In genomic region chr4:173500841-173501591, GRCh38 we compare ENCODE assay signal across 10 cellular contexts. TPM values are rescaled to one million over a fixed set of nuclear protein-coding genes. Genes with fewer than 3 reads are reported as not detected.
DNase-seq lines count a peak whose midpoint lies in the region; ATAC-seq and TF ChIP-seq lines count a peak whose summit lies in the region.
"Had no signal": no experiment of that assay in that cellular context is flagged by ENCODE, and none has a peak within 500 bp of the region (broad histone marks: within the 10 kb centered on the region; RNA-seq: fewer than 3 reads in every experiment).

No MANE protein-coding gene starts in this region.

- no peak overlapping the region for H2BK15ac ChIP-seq in IMR-90 (ENCODE audit: low read depth, low read length)

- no peak overlapping the region for H2AK5ac ChIP-seq in IMR-90 (ENCODE audit: low read depth, low read length)

- H3K79me1 ChIP-seq in IMR-90 (ENCODE audit: low read depth in 1 of 2, low read length in 2 of 2) = no peaks in the 10 kb centered on the region

- no peaks in the 10 kb centered on the region for H4K20me1 ChIP-seq in IMR-90 (ENCODE audit: insufficient read depth, low read length)

- ATAC-seq in GM21367 (IDR thresholded peaks at IDR 0.05; ENCODE audit: unreplicated experiment) (peak; percentile 28), IMR-90 (ENCODE audit: low read depth) (no peak), heart right ventricle (peak in 2 of 8 donors; percentile 30 to 64), psoas muscle (no peak), HG03354 (IDR thresholded peaks at IDR 0.05; ENCODE audit: poor library complexity, severe bottlenecking, unreplicated experiment) (no peak)

- dilution Hi-C loops in IMR-90 (cut with HindIII; ENCODE audit: low sequenced_read_pairs, unreplicated experiment) = no loop called here

- no peak overlapping the region for H4K8ac ChIP-seq in IMR-90 (ENCODE audit: low read depth in 2 of 2, low read length in 2 of 2)

- intact Hi-C loops in IMR-90 (cut with micrococcal nuclease) (no loop called here), heart right ventricle (cut with DNase I) (loop anchor here in 6 of 10 donors (10.0 kb wide), 7 partner anchors 186 to 814 kb away; no protein-coding TSS in a partner anchor), psoas muscle (cut with DNase I) (loop anchor here in 1 of 2 donors (5.0 kb wide), 1 partner anchor 621 kb away; no protein-coding TSS in a partner anchor)

- H2BK20ac ChIP-seq in IMR-90 (ENCODE audit: low read depth, low read length) = no peak overlapping the region

- no peak overlapping the region for H4K91ac ChIP-seq in IMR-90 (ENCODE audit: insufficient read depth, low read depth, low read length)

- no peak overlapping the region for H3K18ac ChIP-seq in IMR-90 (ENCODE audit: low read depth, low read length)

- no peak overlapping the region for H4K5ac ChIP-seq in IMR-90 (ENCODE audit: low read depth, low read length)

- TF ChIP-seq POLR2A in IMR-90 (IDR thresholded peaks at IDR 0.05; ENCODE audit: low read depth, low read length) = no peak

- BruUV-seq in IMR-90 (replicated peaks; lab: Mats Ljungman, UMichigan) = no TSS peak

- no peak overlapping the region for H3K4ac ChIP-seq in IMR-90 (ENCODE audit: low read depth, low read length)

- DNase-seq in IMR-90 = no peak
- DNase-seq in heart right ventricle = peak in 1 of 2 donors; percentile 35
- no peak for DNase-seq in psoas muscle
- DNase-seq in DMS153 treated with DMSO at 0.1 percent for 48 hours (lab: John Stamatoyannopoulos, UW; ENCODE audit: unreplicated experiment) = no peak
- no peak for DNase-seq in T1000 (lab: John Stamatoyannopoulos, UW)
- DNase-seq in AG08396 (ENCODE audit: low spot score) = no peak
- DNase-seq: GDM1 had no signal

- CTCF ChIA-PET in IMR-90 (lab: Yijun Ruan, JAX) = no interaction called here

- H3K27me3 ChIP-seq in IMR-90 (ENCODE audit: control insufficient read depth, insufficient read depth, low read length) (peaks cover 70% of the 10 kb centered on the region), heart right ventricle (peaks cover 0 to 67% (median 47%) of the 10 kb centered on the region in 7 donors), psoas muscle (ENCODE audit: insufficient read depth in 3 of 3, low read length in 2 of 3) (peaks cover 4 to 82% (median 25%) of the 10 kb centered on the region in 3 donors)

- no peaks in the 10 kb centered on the region for H3K9me1 ChIP-seq in IMR-90 (ENCODE audit: insufficient read depth, low read length)

- H2BK5ac ChIP-seq in IMR-90 (ENCODE audit: low read depth, low read length, poor library complexity, severe bottlenecking) = no peak overlapping the region

- TF ChIP-seq RAD21 in IMR-90 (IDR thresholded peaks at IDR 0.05; ENCODE audit: low read length) = no peak

- H2BK120ac ChIP-seq in IMR-90 (ENCODE audit: low read depth, low read length) = no peak overlapping the region

- 28% methylated on average over 14 of the region's 48 CpGs; no CpG with 5 or more reads in 1 of the 2 experiments for WGBS in IMR-90 (ENCODE audit: extremely low coverage in 2 of 2, insufficient read length in 1 of 2), 2 experiments
- WGBS in heart right ventricle, 2 donors = 40 to 42% methylated on average over 48 of the region's 48 CpGs
- WGBS in psoas muscle, 3 donors = 23 to 38% (median 30%) methylated on average over 48 of the region's 48 CpGs

- H3K9me3 ChIP-seq in IMR-90 (ENCODE audit: control insufficient read depth, insufficient read depth, low read length) (peaks cover 17% of the 10 kb centered on the region), heart right ventricle (no peaks in the 10 kb centered on the region), psoas muscle (no peaks in the 10 kb centered on the region)

- peak overlapping the region; percentile 9 for H2AK9ac ChIP-seq in IMR-90 (replicated peaks; ENCODE audit: low read depth, low read length, poor library complexity)

- POLR2A ChIA-PET in IMR-90 (lab: Charles Lee; ENCODE audit: unreplicated experiment) = no interaction called here

- H3K56ac ChIP-seq in IMR-90 (ENCODE audit: extremely low read depth, insufficient read depth, low read length) = no peak overlapping the region

- in situ Hi-C loops in IMR-90 (cut with MboI; ENCODE audit: low sequenced_read_pairs) = loop anchor here (10.0 to 25.0 kb wide), 3 partner anchors 484 to 811 kb away; no protein-coding TSS in a partner anchor

- H3K4me3 ChIP-seq in IMR-90 (ENCODE audit: insufficient read depth, low read depth, low read length) (no peak overlapping the region), heart right ventricle (peak overlapping the region in 8 of 10 donors; percentile 15 to 42 (median 26)), psoas muscle (peak overlapping the region; percentile 49)

- H2AFZ ChIP-seq in IMR-90 (replicated peaks; ENCODE audit: low read length, poor library complexity) = peak overlapping the region; percentile 77

- no peak overlapping the region for H3K4me2 ChIP-seq in IMR-90 (ENCODE audit: low read depth, low read length)

- H3K4me1 ChIP-seq in IMR-90 (ENCODE audit: control insufficient read depth, insufficient read depth, low read length) (no peaks in the 10 kb centered on the region), heart right ventricle (peaks cover 0 to 27% (median 6%) of the 10 kb centered on the region in 9 donors), psoas muscle (no peaks in the 10 kb centered on the region)

- H3K36me3 ChIP-seq in IMR-90 (ENCODE audit: control insufficient read depth, insufficient read depth, low read length) = no peaks in the 10 kb centered on the region
- no peaks in the 10 kb centered on the region for H3K36me3 ChIP-seq in heart right ventricle
- no peaks in the 10 kb centered on the region for H3K36me3 ChIP-seq in psoas muscle (ENCODE audit: insufficient read depth in 1 of 2, low read depth in 1 of 2)

- TF ChIP-seq CTCF in IMR-90 (conservative IDR thresholded peaks at IDR 0.05; ENCODE audit: low read depth, low read length) = no peak
- TF ChIP-seq CTCF in heart right ventricle (IDR thresholded peaks at IDR 0.05) = no peak
- no peak for TF ChIP-seq CTCF in psoas muscle (IDR thresholded peaks at IDR 0.05)

- no peak overlapping the region for H3K23ac ChIP-seq in IMR-90 (ENCODE audit: low read depth, low read length)

- no peak overlapping the region for H3K9ac ChIP-seq in IMR-90 (ENCODE audit: low read depth, low read length)

- H3K27ac ChIP-seq in IMR-90 (ENCODE audit: insufficient read depth, low read length) = no peak overlapping the region
- no peak overlapping the region for H3K27ac ChIP-seq in heart right ventricle
- no peak overlapping the region for H3K27ac ChIP-seq in psoas muscle

- H3K14ac ChIP-seq in IMR-90 (replicated peaks; ENCODE audit: low read depth, low read length) = no peak overlapping the region

TF ChIP-seq in IMR-90, 13 proteins besides CTCF, POLR2A, EP300 and RAD21:
- no peak for TF ChIP-seq USF2 (IDR thresholded peaks at IDR 0.05; ENCODE audit: low read depth, low read length)
- TF ChIP-seq BHLHE40 (IDR thresholded peaks at IDR 0.05; ENCODE audit: low read depth, low read length) = no peak
- no peak for TF ChIP-seq CHD1 (IDR thresholded peaks at IDR 0.05; ENCODE audit: low read depth, low read length)
- TF ChIP-seq NFE2L2 (IDR thresholded peaks at IDR 0.05; ENCODE audit: low read depth, low read length) = no peak
- no peak for TF ChIP-seq MAZ (IDR thresholded peaks at IDR 0.05; ENCODE audit: borderline replicate concordance, low read depth, low read length)
- no peak for TF ChIP-seq ELK1 (IDR thresholded peaks at IDR 0.05; ENCODE audit: borderline replicate concordance, low read depth, low read length)
- TF ChIP-seq FOS (IDR thresholded peaks at IDR 0.05; ENCODE audit: low read depth, low read length) = no peak
- TF ChIP-seq SMC3 (IDR thresholded peaks at IDR 0.05; ENCODE audit: low read depth, low read length) = no peak
- TF ChIP-seq MXI1 (IDR thresholded peaks at IDR 0.05; ENCODE audit: borderline replicate concordance, low read depth, low read length) = no peak
- TF ChIP-seq MAFK (IDR thresholded peaks at IDR 0.05; ENCODE audit: low read depth, low read length) = no peak
- TF ChIP-seq RFX5 (IDR thresholded peaks at IDR 0.05; ENCODE audit: low read depth, low read length) = no peak
- TF ChIP-seq CEBPB (IDR thresholded peaks at IDR 0.05; ENCODE audit: low read depth, low read length) = no peak
- no peak for TF ChIP-seq RCOR1 (IDR thresholded peaks at IDR 0.05; ENCODE audit: insufficient replicate concordance, low read length)

RNA-seq across cellular contexts. Expression of gene HAND2, which starts 29.0 kb away (rescaled TPM):
- total RNA-seq in IMR-90 (2012; rRNA removed) (0.36 and 0.56 TPM in 2 replicates), heart right ventricle (100 to 1,000 TPM in 7 of 10 donors, 10 to 100 TPM in 3; 64.6 to 196 (median 130) TPM), psoas muscle (under 1 TPM in 2 of 4 donors, not detected in 2; 0.34 to 0.54 TPM)
- polyA plus RNA-seq in IMR-90 (2012; rRNA removed) (0.67 and 0.97 TPM in 2 replicates), heart right ventricle (10 to 100 TPM; 48.6 to 90.7 TPM), psoas muscle (under 1 TPM; 0.05 to 0.13 (median 0.12) TPM)
- polyA plus RNA-seq in IMR-90 (2012; cell fraction: cytosol; rRNA removed) = 0.71 and 1.9 TPM in 2 replicates
- 0.57 and 1.4 TPM in 2 replicates for polyA plus RNA-seq in IMR-90 (2012; cell fraction: nucleus; rRNA removed; ENCODE audit: low replicate concordance)
- total RNA-seq: neural crest cell had no signal

Comparison
In these comparisons a context has a peak if more than half of its experiments do, and no peak if none do; other contexts are left out.
1. RNA of gene HAND2, which starts 29.0 kb away (total RNA-seq): 64.6 to 196 TPM in heart right ventricle; 0.36 to 0.56 TPM in IMR-90 and 0.34 to 0.54 TPM in psoas muscle; every median in the first group is over 10 times any median in the second.